In the genomic region with DNA sequence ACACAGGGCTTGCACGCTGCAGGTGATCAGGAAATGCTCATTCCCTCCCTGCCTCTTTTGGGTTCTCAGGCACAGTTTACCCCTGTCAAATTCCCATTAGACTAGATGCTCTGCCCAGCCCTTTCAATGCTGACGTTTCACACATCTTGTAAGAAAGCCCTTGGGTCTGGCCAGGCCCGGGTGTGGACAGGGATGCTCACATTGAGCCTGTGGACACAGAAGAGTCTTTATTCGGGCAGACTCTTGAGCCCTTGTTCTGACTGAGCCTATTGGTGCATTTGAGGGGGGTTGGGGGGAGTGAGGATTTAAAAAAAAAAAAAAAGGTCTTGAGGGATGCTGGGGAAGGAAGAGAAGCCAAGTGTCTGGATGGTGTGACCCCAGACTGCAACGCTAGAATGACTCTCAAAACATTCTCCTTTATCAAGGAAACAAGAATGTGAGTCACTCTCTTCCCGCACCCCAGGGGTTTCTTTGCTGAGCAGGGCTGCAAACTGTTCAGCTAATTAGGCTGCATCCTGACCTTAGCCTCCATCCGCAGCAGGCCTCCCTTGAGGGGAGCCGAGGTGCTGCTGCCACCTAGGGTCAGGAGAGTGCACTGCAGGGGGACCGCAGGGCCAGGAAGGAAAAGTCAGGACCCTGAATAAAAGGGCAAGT, we compare ENCODE assay signal across 8 cellular contexts. TPM values are rescaled to one million over a fixed set of nuclear protein-coding genes. Genes with fewer than 3 reads are reported as not detected.
DNase-seq lines count a peak whose midpoint lies in the region; ATAC-seq, FAIRE-seq and TF ChIP-seq lines count a peak whose summit lies in the region.

No MANE protein-coding gene starts in this region.

- peak overlapping the region; percentile 34 for H3K27ac Mint-ChIP-seq in type B pancreatic cell

- peak; percentile 83 for DNase-seq in AG08396 (ENCODE audit: low spot score)
- DNase-seq in GM18507 (ENCODE audit: extremely low spot score, insufficient read length, low read depth) = peak; percentile 48
- peak; percentile 74 for DNase-seq in PC-3
- peak; percentile 23 for DNase-seq in activated T-helper 1 cell treated with Interleukin-2 at 50 U/mL for 16 hours (ENCODE audit: low read depth)
- DNase-seq in fibroblast of villous mesenchyme (ENCODE audit: low read depth) = peak; percentile 69
- DNase-seq in type B pancreatic cell (ENCODE audit: extremely low spot score, unreplicated experiment) = peak; percentile 76

- peaks cover 13% of the 10 kb centered on the region for H3K4me1 ChIP-seq in PC-3 (ENCODE audit: insufficient read depth, low read length)
- H3K4me1 ChIP-seq in neutrophil (ENCODE audit: control insufficient read depth in 1 of 2, insufficient read depth in 1 of 2, low read depth in 1 of 2, low read length in 1 of 2) = no peaks in the 10 kb centered on the region

- no peak overlapping the region for H3K9ac ChIP-seq in PC-3 (ENCODE audit: low read length)

- no peaks in the 10 kb centered on the region for H3F3A ChIP-seq in PC-3 (ENCODE audit: low read length, unreplicated experiment)

- TF ChIP-seq CTCF in PC-3 (conservative IDR thresholded peaks at IDR 0.05; ENCODE audit: low read depth, low read length) (peak; percentile 99), fibroblast of villous mesenchyme (IDR thresholded peaks at IDR 0.05; ENCODE audit: insufficient read depth, low read depth, low read length) (peak; percentile 100), neutrophil (IDR thresholded peaks at IDR 0.05) (peak; percentile 78), type B pancreatic cell (conservative IDR thresholded peaks at IDR 0.05) (peak; percentile 99)

- no peak overlapping the region for H3K4me2 ChIP-seq in PC-3 (ENCODE audit: low read length)

- no peaks in the 10 kb centered on the region for H3K79me2 ChIP-seq in PC-3 (ENCODE audit: low read length)

- no peaks in the 10 kb centered on the region for H3K36me3 Mint-ChIP-seq in type B pancreatic cell

- H3K4me3 Mint-ChIP-seq in type B pancreatic cell = no peak overlapping the region

- H2AFZ ChIP-seq in PC-3 (ENCODE audit: low read length) = no peak overlapping the region

- peaks cover 20% of the 10 kb centered on the region for H3K27me3 Mint-ChIP-seq in type B pancreatic cell

- intact Hi-C loops in PC-3 (cut with micrococcal nuclease) = no loop called here

- peak; percentile 78 for ATAC-seq in HG03097 (IDR thresholded peaks at IDR 0.05; ENCODE audit: low FRiP score, unreplicated experiment)
- peak; percentile 71 for ATAC-seq in PC-3

- peak; percentile 75 for FAIRE-seq in GM18507 (lab: Jason Lieb, UNC)

- no peaks in the 10 kb centered on the region for H3K9me2 ChIP-seq in PC-3 (replicated peaks; ENCODE audit: low read length)

- peaks cover 24% of the 10 kb centered on the region for H3K4me1 Mint-ChIP-seq in type B pancreatic cell (ENCODE audit: unreplicated experiment)

- POLR2A ChIA-PET in PC-3 (lab: Charles Lee; ENCODE audit: unreplicated experiment) = no interaction called here

- no peaks in the 10 kb centered on the region for H3K36me3 ChIP-seq in PC-3 (ENCODE audit: low read depth, low read length)
- no peaks in the 10 kb centered on the region for H3K36me3 ChIP-seq in neutrophil

- no TSS peak for BruUV-seq in PC-3 (replicated peaks; lab: Mats Ljungman, UMichigan)

- H3K9me3 Mint-ChIP-seq in type B pancreatic cell = no peaks in the 10 kb centered on the region

- H3K27me3 ChIP-seq in PC-3 (ENCODE audit: low read length) (no peaks in the 10 kb centered on the region), neutrophil (peaks cover 9% of the 10 kb centered on the region)

- CTCF ChIA-PET in PC-3 (lab: Charles Lee) = no interaction called here

- no peaks in the 10 kb centered on the region for H3K9me3 ChIP-seq in PC-3 (ENCODE audit: low read length)
- H3K9me3 ChIP-seq in neutrophil = no peaks in the 10 kb centered on the region

- no peaks in the 10 kb centered on the region for H4K20me1 ChIP-seq in PC-3 (ENCODE audit: low read length)

- no peak overlapping the region for H3K4me3 ChIP-seq in PC-3 (ENCODE audit: low read length)
- H3K4me3 ChIP-seq in fibroblast of villous mesenchyme (ENCODE audit: low read depth, low read length) = no peak overlapping the region
- H3K4me3 ChIP-seq in neutrophil (ENCODE audit: low read depth in 1 of 2, low read length in 1 of 2) = no peak overlapping the region

- no peak overlapping the region for H3K27ac ChIP-seq in PC-3 (ENCODE audit: low read length)
- no peak overlapping the region for H3K27ac ChIP-seq in neutrophil

RNA-seq across cellular contexts. Expression of gene TMEM72, which starts 53.6 kb away (rescaled TPM):
- not detected in 2 replicates for total RNA-seq in PC-3 (2014; rRNA removed)
- not detected in 2 replicates for total RNA-seq in fibroblast of villous mesenchyme
- total RNA-seq in type B pancreatic cell (ENCODE audit: low replicate concordance) = 0.40 and 1.2 TPM in 2 replicates

Comparison
In these comparisons a context has a peak if more than half of its experiments do, and no peak if none do; other contexts are left out.
1. DNase-seq: peak in every context shown above with its lines; median percentile 83 in AG08396; 76 in type B pancreatic cell; 74 in PC-3; 69 in fibroblast of villous mesenchyme; 48 in GM18507; 23 in activated T-helper 1 cell treated with Interleukin-2 at 50 U/mL for 16 hours.